Comparison of ENCODE assay signal across 1 cellular context in genomic region chr4:54098375-54098774, GRCh38.
TF ChIP-seq lines count a peak whose summit lies in the region.

No MANE protein-coding gene starts in this region.

TF ChIP-seq in WTC11, 78 proteins besides CTCF, POLR2A, EP300 and RAD21:
- TF ChIP-seq AFF4 (CRISPR knock-in tag; IDR thresholded peaks at IDR 0.05; ENCODE audit: borderline replicate concordance) (no peak), ELF4 (CRISPR knock-in tag; IDR thresholded peaks at IDR 0.05; ENCODE audit: low read depth) (no peak), FOXK1 (CRISPR knock-in tag; IDR thresholded peaks at IDR 0.05) (no peak), JUN (CRISPR knock-in tag; IDR thresholded peaks at IDR 0.05) (no peak), KAT7 (CRISPR knock-in tag; IDR thresholded peaks at IDR 0.05; ENCODE audit: borderline replicate concordance) (no peak), FOXP1 (CRISPR knock-in tag; IDR thresholded peaks at IDR 0.05; ENCODE audit: borderline replicate concordance) (no peak), NR1H2 (CRISPR knock-in tag; IDR thresholded peaks at IDR 0.05) (no peak)
- TF ChIP-seq, protein P1, sequence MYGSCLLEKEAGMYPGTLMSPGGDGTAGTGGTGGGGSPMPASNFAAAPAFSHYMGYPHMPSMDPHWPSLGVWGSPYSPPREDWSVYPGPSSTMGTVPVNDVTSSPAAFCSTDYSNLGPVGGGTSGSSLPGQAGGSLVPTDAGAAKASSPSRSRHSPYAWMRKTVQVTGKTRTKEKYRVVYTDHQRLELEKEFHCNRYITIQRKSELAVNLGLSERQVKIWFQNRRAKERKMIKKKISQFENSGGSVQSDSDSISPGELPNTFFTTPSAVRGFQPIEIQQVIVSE (CRISPR knock-in tag; IDR thresholded peaks at IDR 0.05; ENCODE audit: borderline replicate concordance) = no peak
